3 cellular contexts compared by ENCODE assay signal in genomic region chr3:118927449-118927848, GRCh38.
"Had no signal": no experiment of that assay in that cellular context is flagged by ENCODE, and none has a peak within 500 bp of the region (broad histone marks: within the 10 kb centered on the region; RNA-seq: fewer than 3 reads in every experiment).

No MANE protein-coding gene starts in this region.

- DNase-seq: IMR-90, KBM-7, KG1 had no signal
